Comparison of ENCODE assay signal across 1 cellular context in genomic region chr1:23597635-23598388, GRCh38.
TF ChIP-seq lines count a peak whose summit lies in the region.

No MANE protein-coding gene starts in this region.

TF ChIP-seq in GM12878, 131 proteins besides CTCF, POLR2A, EP300 and RAD21:
- TF ChIP-seq, protein P1, sequence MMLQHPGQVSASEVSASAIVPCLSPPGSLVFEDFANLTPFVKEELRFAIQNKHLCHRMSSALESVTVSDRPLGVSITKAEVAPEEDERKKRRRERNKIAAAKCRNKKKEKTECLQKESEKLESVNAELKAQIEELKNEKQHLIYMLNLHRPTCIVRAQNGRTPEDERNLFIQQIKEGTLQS (IDR thresholded peaks at IDR 0.05; ENCODE audit: borderline replicate concordance, extremely low read depth, low read depth, low read length): no peak
- TF ChIP-seq, protein P2, sequence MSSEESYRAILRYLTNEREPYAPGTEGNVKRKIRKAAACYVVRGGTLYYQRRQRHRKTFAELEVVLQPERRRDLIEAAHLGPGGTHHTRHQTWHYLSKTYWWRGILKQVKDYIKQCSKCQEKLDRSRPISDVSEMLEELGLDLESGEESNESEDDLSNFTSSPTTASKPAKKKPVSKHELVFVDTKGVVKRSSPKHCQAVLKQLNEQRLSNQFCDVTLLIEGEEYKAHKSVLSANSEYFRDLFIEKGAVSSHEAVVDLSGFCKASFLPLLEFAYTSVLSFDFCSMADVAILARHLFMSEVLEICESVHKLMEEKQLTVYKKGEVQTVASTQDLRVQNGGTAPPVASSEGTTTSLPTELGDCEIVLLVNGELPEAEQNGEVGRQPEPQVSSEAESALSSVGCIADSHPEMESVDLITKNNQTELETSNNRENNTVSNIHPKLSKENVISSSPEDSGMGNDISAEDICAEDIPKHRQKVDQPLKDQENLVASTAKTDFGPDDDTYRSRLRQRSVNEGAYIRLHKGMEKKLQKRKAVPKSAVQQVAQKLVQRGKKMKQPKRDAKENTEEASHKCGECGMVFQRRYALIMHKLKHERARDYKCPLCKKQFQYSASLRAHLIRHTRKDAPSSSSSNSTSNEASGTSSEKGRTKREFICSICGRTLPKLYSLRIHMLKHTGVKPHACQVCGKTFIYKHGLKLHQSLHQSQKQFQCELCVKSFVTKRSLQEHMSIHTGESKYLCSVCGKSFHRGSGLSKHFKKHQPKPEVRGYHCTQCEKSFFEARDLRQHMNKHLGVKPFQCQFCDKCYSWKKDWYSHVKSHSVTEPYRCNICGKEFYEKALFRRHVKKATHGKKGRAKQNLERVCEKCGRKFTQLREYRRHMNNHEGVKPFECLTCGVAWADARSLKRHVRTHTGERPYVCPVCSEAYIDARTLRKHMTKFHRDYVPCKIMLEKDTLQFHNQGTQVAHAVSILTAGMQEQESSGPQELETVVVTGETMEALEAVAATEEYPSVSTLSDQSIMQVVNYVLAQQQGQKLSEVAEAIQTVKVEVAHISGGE (CRISPR knock-in tag; IDR thresholded peaks at IDR 0.05): no peak
- TF ChIP-seq, protein P3, sequence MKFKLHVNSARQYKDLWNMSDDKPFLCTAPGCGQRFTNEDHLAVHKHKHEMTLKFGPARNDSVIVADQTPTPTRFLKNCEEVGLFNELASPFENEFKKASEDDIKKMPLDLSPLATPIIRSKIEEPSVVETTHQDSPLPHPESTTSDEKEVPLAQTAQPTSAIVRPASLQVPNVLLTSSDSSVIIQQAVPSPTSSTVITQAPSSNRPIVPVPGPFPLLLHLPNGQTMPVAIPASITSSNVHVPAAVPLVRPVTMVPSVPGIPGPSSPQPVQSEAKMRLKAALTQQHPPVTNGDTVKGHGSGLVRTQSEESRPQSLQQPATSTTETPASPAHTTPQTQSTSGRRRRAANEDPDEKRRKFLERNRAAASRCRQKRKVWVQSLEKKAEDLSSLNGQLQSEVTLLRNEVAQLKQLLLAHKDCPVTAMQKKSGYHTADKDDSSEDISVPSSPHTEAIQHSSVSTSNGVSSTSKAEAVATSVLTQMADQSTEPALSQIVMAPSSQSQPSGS (IDR thresholded peaks at IDR 0.05; ENCODE audit: low read length): no peak
- no peak for TF ChIP-seq PML (IDR thresholded peaks at IDR 0.05; ENCODE audit: low read length)
- TF ChIP-seq EZH2 (IDR thresholded peaks at IDR 0.05; ENCODE audit: borderline replicate concordance, control insufficient read depth, low read depth, low read length): no peak
- TF ChIP-seq MLLT1 (IDR thresholded peaks at IDR 0.05): no peak
- no peak for TF ChIP-seq SPI1 (IDR thresholded peaks at IDR 0.05; ENCODE audit: borderline replicate concordance, insufficient read depth, low read depth, low read length)
